Comparison of ENCODE assay signal across 1 cellular context in the genomic region with DNA sequence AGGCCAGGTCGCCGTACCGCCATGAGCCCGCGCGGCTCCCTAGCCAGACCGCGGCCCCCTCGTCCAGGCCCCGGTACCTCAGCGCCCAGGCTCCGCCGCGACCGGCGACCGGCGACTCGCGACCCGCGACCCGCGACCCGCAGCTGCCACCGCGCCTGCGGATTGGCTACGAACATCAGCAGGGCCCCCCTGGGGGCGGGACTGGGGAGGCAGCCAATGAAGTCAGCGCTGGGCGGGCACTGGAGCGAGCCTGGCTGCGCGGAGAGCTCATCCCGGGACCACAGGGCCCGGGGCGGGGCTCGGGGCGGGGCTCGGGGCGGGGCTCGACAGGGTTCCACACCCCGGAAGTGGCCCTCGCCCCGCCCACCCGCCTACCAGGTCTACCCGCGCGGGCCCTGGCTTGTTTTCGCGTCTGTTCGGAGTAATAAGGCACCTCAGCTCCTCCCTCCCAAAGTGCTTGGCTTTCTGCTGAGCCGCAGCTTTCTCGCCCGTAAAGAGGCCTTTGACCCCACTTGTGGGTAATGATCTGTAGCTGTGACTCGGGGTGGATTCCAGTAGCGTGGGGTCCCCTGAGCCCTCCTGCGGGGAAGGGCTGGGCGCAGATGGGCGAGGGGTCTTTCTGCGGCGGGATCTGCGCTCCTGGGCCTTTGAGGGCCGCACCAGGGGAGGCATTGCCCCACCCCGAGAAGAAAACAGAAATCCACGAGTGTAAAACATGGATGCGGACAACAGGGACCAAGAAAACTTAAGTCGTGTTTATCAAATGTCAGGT.
TF ChIP-seq lines count a peak whose summit lies in the region.

Gene LYSMD4 (minus strand): TSS at position 170 of the 772 bp plus-strand sequence. CDS start 1,438 bp downstream, outside the sequence.

TF ChIP-seq in HepG2, 621 proteins besides CTCF, POLR2A, EP300 and RAD21 (continued from another document and continues in another):
- TF ChIP-seq ZNF574 (CRISPR knock-in tag; IDR thresholded peaks at IDR 0.05) (peak; percentile 10; the same call in 1 of the 2 replicates), ZMYM2 (CRISPR knock-in tag; IDR thresholded peaks at IDR 0.05) (peak; percentile 56; the same call in 1 of the 2 replicates), HNF1B (CRISPR knock-in tag; IDR thresholded peaks at IDR 0.05) (peak; percentile 44; the same call in 1 of the 2 replicates), ZBTB7B (CRISPR knock-in tag; IDR thresholded peaks at IDR 0.05) (0 out of 2 replicates have a peak, but pooled peaks have one; percentile 20), SPEN (CRISPR knock-in tag; IDR thresholded peaks at IDR 0.05; ENCODE audit: low read depth) (peak; percentile 69), ZNF660 (CRISPR knock-in tag; IDR thresholded peaks at IDR 0.05; ENCODE audit: borderline replicate concordance, low read depth) (no peak), TAF1 (CRISPR knock-in tag; IDR thresholded peaks at IDR 0.05) (peak; percentile 69; the same call in 1 of the 2 replicates), ZNF800 (CRISPR knock-in tag; IDR thresholded peaks at IDR 0.05) (0 out of 2 replicates have a peak, but pooled peaks have one; percentile 27), SP2 (CRISPR knock-in tag; IDR thresholded peaks at IDR 0.05) (peak; percentile 76), GZF1 (CRISPR knock-in tag; IDR thresholded peaks at IDR 0.05) (peak; percentile 75; the same call in 1 of the 2 replicates), SIN3A (IDR thresholded peaks at IDR 0.05; ENCODE audit: borderline replicate concordance, low read depth, low read length) (peak; percentile 44; the same call in 1 of the 2 replicates), SOX6 (IDR thresholded peaks at IDR 0.05) (no peak), SOX6 (CRISPR knock-in tag; IDR thresholded peaks at IDR 0.05) (peak; percentile 24; the same call in 1 of the 2 replicates), NFKB2 (CRISPR knock-in tag; IDR thresholded peaks at IDR 0.05; ENCODE audit: borderline replicate concordance) (peak; percentile 44; the same call in 1 of the 2 replicates), BCL6 (CRISPR knock-in tag; IDR thresholded peaks at IDR 0.05) (0 out of 2 replicates have a peak, but pooled peaks have one; percentile 35), EEA1 (CRISPR knock-in tag; IDR thresholded peaks at IDR 0.05; ENCODE audit: borderline replicate concordance) (0 out of 2 replicates have a peak, but pooled peaks have one; percentile 25), ZNF552 (CRISPR knock-in tag; IDR thresholded peaks at IDR 0.05; ENCODE audit: borderline replicate concordance) (0 out of 2 replicates have a peak, but pooled peaks have one; percentile 37), KAT8 (CRISPR knock-in tag; IDR thresholded peaks at IDR 0.05) (peak; percentile 37; the same call in 1 of the 2 replicates), ZNF451 (CRISPR knock-in tag; IDR thresholded peaks at IDR 0.05) (0 out of 2 replicates have a peak, but pooled peaks have one; percentile 38), ZNF234 (CRISPR knock-in tag; conservative IDR thresholded peaks at IDR 0.05) (peak; percentile 59; the same call in 1 of the 2 replicates), ZNF761 (CRISPR knock-in tag; conservative IDR thresholded peaks at IDR 0.05) (0 out of 2 replicates have a peak, but pooled peaks have one; percentile 54), ZNF607 (CRISPR knock-in tag; IDR thresholded peaks at IDR 0.05; ENCODE audit: borderline replicate concordance) (peak; percentile 72), YY1 (IDR thresholded peaks at IDR 0.05; ENCODE audit: insufficient read depth, insufficient replicate concordance, low read depth, low read length) (peak; percentile 28), KDM5B (CRISPR knock-in tag; IDR thresholded peaks at IDR 0.05; ENCODE audit: borderline replicate concordance) (no peak; the same call in 1 of the 2 replicates), LCORL (IDR thresholded peaks at IDR 0.05) (no peak), LCORL (CRISPR knock-in tag; IDR thresholded peaks at IDR 0.05) (peak; percentile 49; the same call in 1 of the 2 replicates), ZFP37 (CRISPR knock-in tag; IDR thresholded peaks at IDR 0.05; ENCODE audit: borderline replicate concordance) (0 out of 2 replicates have a peak, but pooled peaks have one; percentile 31), ZNF570 (CRISPR knock-in tag; IDR thresholded peaks at IDR 0.05; ENCODE audit: borderline replicate concordance) (no peak), ZSCAN20 (CRISPR knock-in tag; IDR thresholded peaks at IDR 0.05; ENCODE audit: borderline replicate concordance) (0 out of 2 replicates have a peak, but pooled peaks have one; percentile 7), RNF2 (conservative IDR thresholded peaks at IDR 0.05; ENCODE audit: low read depth) (0 out of 2 replicates have a peak, but pooled peaks have one; percentile 8), UBTF (CRISPR knock-in tag; IDR thresholded peaks at IDR 0.05) (0 out of 2 replicates have a peak, but pooled peaks have one; percentile 4), U2AF1 (optimal IDR thresholded peaks at IDR 0.05; ENCODE audit: low read depth, low read length) (no peak), ZMYM3 (CRISPR knock-in tag; IDR thresholded peaks at IDR 0.05) (peak; percentile 49; the same call in 1 of the 2 replicates), JUN (CRISPR knock-in tag; IDR thresholded peaks at IDR 0.05) (0 out of 2 replicates have a peak, but pooled peaks have one; percentile 31)
- TF ChIP-seq, protein P1, sequence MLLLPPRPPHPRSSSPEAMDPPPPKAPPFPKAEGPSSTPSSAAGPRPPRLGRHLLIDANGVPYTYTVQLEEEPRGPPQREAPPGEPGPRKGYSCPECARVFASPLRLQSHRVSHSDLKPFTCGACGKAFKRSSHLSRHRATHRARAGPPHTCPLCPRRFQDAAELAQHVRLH (CRISPR knock-in tag; IDR thresholded peaks at IDR 0.05; ENCODE audit: borderline replicate concordance, low read depth) = 0 out of 2 replicates have a peak, but pooled peaks have one; percentile 12
- TF ChIP-seq, protein P2, sequence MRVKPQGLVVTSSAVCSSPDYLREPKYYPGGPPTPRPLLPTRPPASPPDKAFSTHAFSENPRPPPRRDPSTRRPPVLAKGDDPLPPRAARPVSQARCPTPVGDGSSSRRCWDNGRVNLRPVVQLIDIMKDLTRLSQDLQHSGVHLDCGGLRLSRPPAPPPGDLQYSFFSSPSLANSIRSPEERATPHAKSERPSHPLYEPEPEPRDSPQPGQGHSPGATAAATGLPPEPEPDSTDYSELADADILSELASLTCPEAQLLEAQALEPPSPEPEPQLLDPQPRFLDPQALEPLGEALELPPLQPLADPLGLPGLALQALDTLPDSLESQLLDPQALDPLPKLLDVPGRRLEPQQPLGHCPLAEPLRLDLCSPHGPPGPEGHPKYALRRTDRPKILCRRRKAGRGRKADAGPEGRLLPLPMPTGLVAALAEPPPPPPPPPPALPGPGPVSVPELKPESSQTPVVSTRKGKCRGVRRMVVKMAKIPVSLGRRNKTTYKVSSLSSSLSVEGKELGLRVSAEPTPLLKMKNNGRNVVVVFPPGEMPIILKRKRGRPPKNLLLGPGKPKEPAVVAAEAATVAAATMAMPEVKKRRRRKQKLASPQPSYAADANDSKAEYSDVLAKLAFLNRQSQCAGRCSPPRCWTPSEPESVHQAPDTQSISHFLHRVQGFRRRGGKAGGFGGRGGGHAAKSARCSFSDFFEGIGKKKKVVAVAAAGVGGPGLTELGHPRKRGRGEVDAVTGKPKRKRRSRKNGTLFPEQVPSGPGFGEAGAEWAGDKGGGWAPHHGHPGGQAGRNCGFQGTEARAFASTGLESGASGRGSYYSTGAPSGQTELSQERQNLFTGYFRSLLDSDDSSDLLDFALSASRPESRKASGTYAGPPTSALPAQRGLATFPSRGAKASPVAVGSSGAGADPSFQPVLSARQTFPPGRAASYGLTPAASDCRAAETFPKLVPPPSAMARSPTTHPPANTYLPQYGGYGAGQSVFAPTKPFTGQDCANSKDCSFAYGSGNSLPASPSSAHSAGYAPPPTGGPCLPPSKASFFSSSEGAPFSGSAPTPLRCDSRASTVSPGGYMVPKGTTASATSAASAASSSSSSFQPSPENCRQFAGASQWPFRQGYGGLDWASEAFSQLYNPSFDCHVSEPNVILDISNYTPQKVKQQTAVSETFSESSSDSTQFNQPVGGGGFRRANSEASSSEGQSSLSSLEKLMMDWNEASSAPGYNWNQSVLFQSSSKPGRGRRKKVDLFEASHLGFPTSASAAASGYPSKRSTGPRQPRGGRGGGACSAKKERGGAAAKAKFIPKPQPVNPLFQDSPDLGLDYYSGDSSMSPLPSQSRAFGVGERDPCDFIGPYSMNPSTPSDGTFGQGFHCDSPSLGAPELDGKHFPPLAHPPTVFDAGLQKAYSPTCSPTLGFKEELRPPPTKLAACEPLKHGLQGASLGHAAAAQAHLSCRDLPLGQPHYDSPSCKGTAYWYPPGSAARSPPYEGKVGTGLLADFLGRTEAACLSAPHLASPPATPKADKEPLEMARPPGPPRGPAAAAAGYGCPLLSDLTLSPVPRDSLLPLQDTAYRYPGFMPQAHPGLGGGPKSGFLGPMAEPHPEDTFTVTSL (CRISPR knock-in tag; IDR thresholded peaks at IDR 0.05; ENCODE audit: borderline replicate concordance) = peak; percentile 16; the same call in 1 of the 2 replicates
